In the genomic region with DNA sequence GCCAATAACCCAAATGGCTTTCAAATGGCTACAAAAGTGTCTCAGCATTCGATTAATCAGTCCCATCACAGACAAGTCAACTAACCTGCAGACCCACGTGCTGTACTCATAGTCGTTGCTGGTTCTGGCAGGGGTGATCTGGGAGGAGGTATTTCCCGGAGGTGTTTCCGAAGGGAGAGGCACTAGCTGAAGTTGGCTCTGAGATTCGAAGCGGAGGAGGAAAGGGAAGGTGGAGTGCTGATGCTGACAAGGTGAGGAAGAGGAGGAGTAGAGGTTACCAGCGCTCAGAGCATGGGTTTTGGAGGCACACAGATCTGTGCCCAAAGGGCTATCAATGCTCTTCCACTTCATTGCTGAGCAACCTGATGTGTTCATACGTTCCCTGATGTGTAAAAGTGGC, we compare ENCODE assay signal across 1 cellular context.
TF ChIP-seq lines count a peak whose summit lies in the region.

No MANE protein-coding gene starts in this region.

TF ChIP-seq in K562, 482 proteins besides CTCF, POLR2A, EP300 and RAD21 (continued from another document):
- no peak for TF ChIP-seq POLR2G (IDR thresholded peaks at IDR 0.05; ENCODE audit: low read depth, low read length)
- TF ChIP-seq SRSF9 (IDR thresholded peaks at IDR 0.05; ENCODE audit: borderline replicate concordance, low read depth, low read length): no peak
- TF ChIP-seq, protein P1, sequence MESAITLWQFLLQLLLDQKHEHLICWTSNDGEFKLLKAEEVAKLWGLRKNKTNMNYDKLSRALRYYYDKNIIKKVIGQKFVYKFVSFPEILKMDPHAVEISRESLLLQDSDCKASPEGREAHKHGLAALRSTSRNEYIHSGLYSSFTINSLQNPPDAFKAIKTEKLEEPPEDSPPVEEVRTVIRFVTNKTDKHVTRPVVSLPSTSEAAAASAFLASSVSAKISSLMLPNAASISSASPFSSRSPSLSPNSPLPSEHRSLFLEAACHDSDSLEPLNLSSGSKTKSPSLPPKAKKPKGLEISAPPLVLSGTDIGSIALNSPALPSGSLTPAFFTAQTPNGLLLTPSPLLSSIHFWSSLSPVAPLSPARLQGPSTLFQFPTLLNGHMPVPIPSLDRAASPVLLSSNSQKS (CRISPR knock-in tag; IDR thresholded peaks at IDR 0.05): no peak
